19 cellular contexts compared by ENCODE assay signal in genomic region chr4:151532001-151532708, GRCh38.
"Had no signal": no experiment of that assay in that cellular context is flagged by ENCODE, and none has a peak within 500 bp of the region (broad histone marks: within the 10 kb centered on the region; RNA-seq: fewer than 3 reads in every experiment).

No MANE protein-coding gene starts in this region.

- H3K9me3 Mint-ChIP-seq: activated CD4-positive, alpha-beta memory T cell treated with anti-CD3 and anti-CD28 coated beads, Interleukin-2, amount 10 ng/mL, durations not matched to agents 7 days and 5 days; activated naive CD4-positive, alpha-beta T cell treated with anti-CD3 and anti-CD28 coated beads, Interleukin-2, amount 50 U/mL, for 24 hours; activated T-cell treated with anti-CD3 and anti-CD28 coated beads, Interleukin-2, amount 50 U/mL, for 24 hours; stimulated activated memory B cell treated with anti-CD40 and anti-IgM and Interleukin-4, amounts not matched to agents 10 μg/mL and 1 μg/mL and 100 μg/mL, for 72 hours had no signal

- H3K4me3 Mint-ChIP-seq: activated CD4-positive, alpha-beta memory T cell treated with anti-CD3 and anti-CD28 coated beads, Interleukin-2, amount 10 ng/mL, durations not matched to agents 7 days and 5 days; activated naive CD4-positive, alpha-beta T cell treated with anti-CD3 and anti-CD28 coated beads, Interleukin-2, amount 50 U/mL, for 24 hours; activated T-cell treated with anti-CD3 and anti-CD28 coated beads, Interleukin-2, amount 50 U/mL, for 24 hours; stimulated activated memory B cell treated with anti-CD40 and anti-IgM and Interleukin-4, amounts not matched to agents 10 μg/mL and 1 μg/mL and 100 μg/mL, for 72 hours had no signal

- H3K27ac Mint-ChIP-seq: activated CD4-positive, alpha-beta memory T cell treated with anti-CD3 and anti-CD28 coated beads, Interleukin-2, amount 10 ng/mL, durations not matched to agents 7 days and 5 days; activated naive CD4-positive, alpha-beta T cell treated with anti-CD3 and anti-CD28 coated beads, Interleukin-2, amount 50 U/mL, for 24 hours; activated T-cell treated with anti-CD3 and anti-CD28 coated beads, Interleukin-2, amount 50 U/mL, for 24 hours; stimulated activated memory B cell treated with anti-CD40 and anti-IgM and Interleukin-4, amounts not matched to agents 10 μg/mL and 1 μg/mL and 100 μg/mL, for 72 hours had no signal

- H3K4me1 ChIP-seq: esophagus squamous epithelium had no signal

- H3K4me3 ChIP-seq: body of pancreas, esophagus squamous epithelium, thyroid gland had no signal

- H3K27ac ChIP-seq: body of pancreas, esophagus squamous epithelium, neutrophil, thyroid gland, WERI-Rb-1 had no signal

- H3K9me3 ChIP-seq: body of pancreas, esophagus squamous epithelium, neutrophil, thyroid gland had no signal

- H3K4me1 Mint-ChIP-seq: activated CD4-positive, alpha-beta memory T cell treated with anti-CD3 and anti-CD28 coated beads, Interleukin-2, amount 10 ng/mL, durations not matched to agents 7 days and 5 days; activated naive CD4-positive, alpha-beta T cell treated with anti-CD3 and anti-CD28 coated beads, Interleukin-2, amount 50 U/mL, for 24 hours; stimulated activated memory B cell treated with anti-CD40 and anti-IgM and Interleukin-4, amounts not matched to agents 10 μg/mL and 1 μg/mL and 100 μg/mL, for 72 hours had no signal

- H3K36me3 ChIP-seq: esophagus squamous epithelium, neutrophil, thyroid gland, WERI-Rb-1 had no signal

- H3K36me3 Mint-ChIP-seq: activated naive CD4-positive, alpha-beta T cell treated with anti-CD3 and anti-CD28 coated beads, Interleukin-2, amount 50 U/mL, for 24 hours; stimulated activated memory B cell treated with anti-CD40 and anti-IgM and Interleukin-4, amounts not matched to agents 10 μg/mL and 1 μg/mL and 100 μg/mL, for 72 hours had no signal

- H3K27me3 ChIP-seq: body of pancreas, esophagus squamous epithelium, neutrophil, thyroid gland had no signal

- ATAC-seq: body of pancreas; left cardiac atrium; stimulated activated memory B cell treated with anti-CD40 and anti-IgM and Interleukin-4, amounts not matched to agents 10 μg/mL and 1 μg/mL and 100 μg/mL, for 72 hours had no signal

- DNase-seq: activated CD4-positive, alpha-beta memory T cell treated with anti-CD3 and anti-CD28 coated beads, Interleukin-2, amount 10 ng/mL, durations not matched to agents 7 days and 5 days; activated CD4-positive, alpha-beta T cell treated with anti-CD3 and anti-CD28 coated beads for 4 hours; activated effector memory CD4-positive, alpha-beta T cell treated with Interleukin-2 at 50 U/mL for 16 hours; activated T-cell treated with anti-CD3 and anti-CD28 coated beads, Interleukin-2, amount 50 U/mL, for 24 hours; amygdala; body of pancreas; caudate nucleus; esophagus squamous epithelium; foreskin fibroblast; head of caudate nucleus; left cardiac atrium; stimulated activated CD4-positive, alpha-beta T cell treated with anti-CD3 and anti-CD28 coated beads, Interleukin-2, amount 100 ng/mL, for 48 hours; T-helper 1 cell; T1000; thyroid gland; WERI-Rb-1 had no signal
